19 cellular contexts compared by ENCODE assay signal in the genomic region with DNA sequence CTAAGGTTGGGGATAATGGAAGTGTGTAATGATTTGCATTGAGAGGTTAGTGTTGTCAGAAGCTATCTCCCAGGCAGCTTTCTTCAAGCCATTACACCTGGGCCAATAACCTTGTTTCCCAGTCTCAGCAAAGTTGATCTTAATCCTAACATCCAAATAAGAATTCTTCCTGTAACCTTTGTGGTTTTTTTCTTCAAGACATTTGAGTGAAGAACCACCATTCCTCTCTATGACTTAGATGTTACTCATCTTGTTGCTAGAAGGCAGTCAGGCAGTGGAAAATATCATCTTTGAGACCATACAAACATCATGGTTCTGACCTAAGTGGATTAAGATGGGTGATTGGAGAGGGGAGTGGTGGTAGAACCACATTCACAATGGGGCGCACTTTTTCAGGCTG.
A peak's percentile ranks its signal among the peaks of the same experiment; 100 is the strongest.
DNase-seq lines count a peak whose midpoint lies in the region; ATAC-seq and TF ChIP-seq lines count a peak whose summit lies in the region.
"Had no signal": no experiment of that assay in that cellular context is flagged by ENCODE, and none has a peak within 500 bp of the region (broad histone marks: within the 10 kb centered on the region; RNA-seq: fewer than 3 reads in every experiment).

No MANE protein-coding gene starts in this region.

- no peak for TF ChIP-seq CTCF in fibroblast of lung (conservative IDR thresholded peaks at IDR 0.05 in 1 of 2, IDR thresholded peaks at IDR 0.05 in 1 of 2; ENCODE audit: low read depth in 1 of 2, low read length in 2 of 2)

- H3K9me3 Mint-ChIP-seq in activated CD4-positive, alpha-beta T cell treated with anti-CD3 and anti-CD28 coated beads for 36 hours (ENCODE audit: low read depth), result peaks cover 2% of the 10 kb centered on the region
- H3K9me3 Mint-ChIP-seq in activated CD4-positive, alpha-beta T cell treated with anti-CD3 and anti-CD28 coated beads, Interleukin-2, amount 10 ng/mL, durations not matched to agents 7 days and 5 days, result no peaks in the 10 kb centered on the region
- peaks cover 7% of the 10 kb centered on the region for H3K9me3 Mint-ChIP-seq in stimulated activated naive CD8-positive, alpha-beta T cell treated with anti-CD3 and anti-CD28 coated beads, Interleukin-15, Interleukin-2, amounts not matched to agents 100 ng/mL and 50 ng/mL, for 24 hours

- no peaks in the 10 kb centered on the region for H3K79me2 ChIP-seq in fibroblast of lung (ENCODE audit: control insufficient read depth, insufficient read depth, low read length)

- H3K4me1 Mint-ChIP-seq in activated CD4-positive, alpha-beta T cell treated with anti-CD3 and anti-CD28 coated beads for 36 hours, result peaks cover 13% of the 10 kb centered on the region
- no peaks in the 10 kb centered on the region for H3K4me1 Mint-ChIP-seq in activated CD4-positive, alpha-beta T cell treated with anti-CD3 and anti-CD28 coated beads, Interleukin-2, amount 10 ng/mL, durations not matched to agents 7 days and 5 days
- peaks cover 32% of the 10 kb centered on the region for H3K4me1 Mint-ChIP-seq in stimulated activated naive CD8-positive, alpha-beta T cell treated with anti-CD3 and anti-CD28 coated beads, Interleukin-15, Interleukin-2, amounts not matched to agents 100 ng/mL and 50 ng/mL, for 24 hours (ENCODE audit: low read depth)

- H3K4me1 ChIP-seq in SJSA1 (replicated peaks) (peaks cover 45% of the 10 kb centered on the region), fibroblast of lung (ENCODE audit: control insufficient read depth, extremely low read depth, insufficient read depth, low read length) (peaks cover 6% of the 10 kb centered on the region)

- H4K20me1 ChIP-seq in fibroblast of lung (ENCODE audit: control insufficient read depth, extremely low read depth, insufficient read depth, low read length), result no peaks in the 10 kb centered on the region

- H3K27me3 ChIP-seq in SJSA1 (replicated peaks) (no peaks in the 10 kb centered on the region), fibroblast of lung (ENCODE audit: control insufficient read depth, insufficient read depth, low read length) (no peaks in the 10 kb centered on the region)
- H3K27me3 ChIP-seq: left lung, tibial nerve had no signal

- intact Hi-C loops in activated CD4-positive, alpha-beta T cell treated with anti-CD3 and anti-CD28 coated beads for 36 hours (cut with DNase I, micrococcal nuclease), result no loop called here

- H3K27ac Mint-ChIP-seq in activated CD4-positive, alpha-beta T cell treated with anti-CD3 and anti-CD28 coated beads for 36 hours, result no peak overlapping the region
- no peak overlapping the region for H3K27ac Mint-ChIP-seq in activated CD4-positive, alpha-beta T cell treated with anti-CD3 and anti-CD28 coated beads, Interleukin-2, amount 10 ng/mL, durations not matched to agents 7 days and 5 days
- peak overlapping the region; percentile 74 for H3K27ac Mint-ChIP-seq in stimulated activated naive CD8-positive, alpha-beta T cell treated with anti-CD3 and anti-CD28 coated beads, Interleukin-15, Interleukin-2, amounts not matched to agents 100 ng/mL and 50 ng/mL, for 24 hours
- H3K27ac Mint-ChIP-seq: nephron had no signal

- no peak for DNase-seq in activated CD4-positive, alpha-beta T cell treated with anti-CD3 and anti-CD28 coated beads for 36 hours
- no peak for DNase-seq in activated CD4-positive, alpha-beta T cell treated with anti-CD3 and anti-CD28 coated beads, Interleukin-2, amount 10 ng/mL, durations not matched to agents 7 days and 5 days
- DNase-seq in SJSA1 (ENCODE audit: low read depth in 1 of 2, low spot score in 2 of 2) (peak in 1 of 2 experiments; percentile 53), fibroblast of lung (ENCODE audit: low read depth in 2 of 2) (peak; percentile 54 to 96), iPS-NIHi11 (ENCODE audit: low spot score) (no peak)
- DNase-seq: activated CD4-positive, alpha-beta T cell treated with anti-CD3 and anti-CD28 coated beads, Interleukin-2, amount 50 U/mL, for 48 hours; activated gamma-delta T cell treated with Interleukin-2 at 50 U/mL for 16 hours; cortex of kidney; DMS153; head of caudate nucleus; left lung; NCI-H2029; small intestine had no signal

- H3K36me3 ChIP-seq in SJSA1 (no peaks in the 10 kb centered on the region), fibroblast of lung (ENCODE audit: control insufficient read depth, insufficient read depth, low read length) (no peaks in the 10 kb centered on the region)
- H3K36me3 ChIP-seq: left lung, tibial nerve had no signal

- CTCF ChIA-PET in activated CD4-positive, alpha-beta T cell treated with anti-CD3 and anti-CD28 coated beads for 36 hours (lab: Charles Lee), result no interaction called here
- CTCF ChIA-PET in activated CD4-positive, alpha-beta T cell treated with anti-CD3 and anti-CD28 coated beads, Interleukin-2, amount 10 ng/mL, durations not matched to agents 7 days and 5 days (lab: Charles Lee), result no interaction called here

- H3K27me3 Mint-ChIP-seq in activated CD4-positive, alpha-beta T cell treated with anti-CD3 and anti-CD28 coated beads for 36 hours, result no peaks in the 10 kb centered on the region
- no peaks in the 10 kb centered on the region for H3K27me3 Mint-ChIP-seq in activated CD4-positive, alpha-beta T cell treated with anti-CD3 and anti-CD28 coated beads, Interleukin-2, amount 10 ng/mL, durations not matched to agents 7 days and 5 days
- H3K27me3 Mint-ChIP-seq in stimulated activated naive CD8-positive, alpha-beta T cell treated with anti-CD3 and anti-CD28 coated beads, Interleukin-15, Interleukin-2, amounts not matched to agents 100 ng/mL and 50 ng/mL, for 24 hours, result no peaks in the 10 kb centered on the region

- ATAC-seq in activated CD4-positive, alpha-beta T cell treated with anti-CD3 and anti-CD28 coated beads for 36 hours, result peak; percentile 45
- ATAC-seq in GM21515 (IDR thresholded peaks at IDR 0.05; ENCODE audit: unreplicated experiment), result no peak
- no peak for ATAC-seq in HG03097 (IDR thresholded peaks at IDR 0.05; ENCODE audit: low FRiP score, unreplicated experiment)
- ATAC-seq: left lung had no signal

- H3K4me2 ChIP-seq in fibroblast of lung (ENCODE audit: extremely low read depth, insufficient read depth, low read length), result no peak overlapping the region

- peaks cover 13% of the 10 kb centered on the region for H3K36me3 Mint-ChIP-seq in activated CD4-positive, alpha-beta T cell treated with anti-CD3 and anti-CD28 coated beads for 36 hours (ENCODE audit: low read depth)
- peaks cover 3% of the 10 kb centered on the region for H3K36me3 Mint-ChIP-seq in activated CD4-positive, alpha-beta T cell treated with anti-CD3 and anti-CD28 coated beads, Interleukin-2, amount 10 ng/mL, durations not matched to agents 7 days and 5 days (ENCODE audit: low read depth)
- peaks cover 31% of the 10 kb centered on the region for H3K36me3 Mint-ChIP-seq in stimulated activated naive CD8-positive, alpha-beta T cell treated with anti-CD3 and anti-CD28 coated beads, Interleukin-15, Interleukin-2, amounts not matched to agents 100 ng/mL and 50 ng/mL, for 24 hours (ENCODE audit: low read depth)

- no peak overlapping the region for H3K4me3 Mint-ChIP-seq in activated CD4-positive, alpha-beta T cell treated with anti-CD3 and anti-CD28 coated beads for 36 hours
- H3K4me3 Mint-ChIP-seq in activated CD4-positive, alpha-beta T cell treated with anti-CD3 and anti-CD28 coated beads, Interleukin-2, amount 10 ng/mL, durations not matched to agents 7 days and 5 days, result no peak overlapping the region
- H3K4me3 Mint-ChIP-seq in stimulated activated naive CD8-positive, alpha-beta T cell treated with anti-CD3 and anti-CD28 coated beads, Interleukin-15, Interleukin-2, amounts not matched to agents 100 ng/mL and 50 ng/mL, for 24 hours, result no peak overlapping the region
- H3K4me3 Mint-ChIP-seq: nephron had no signal

- H3K9me3 ChIP-seq in SJSA1 (replicated peaks) (no peaks in the 10 kb centered on the region), fibroblast of lung (ENCODE audit: control insufficient read depth, insufficient read depth, low read depth, low read length) (no peaks in the 10 kb centered on the region)

- no peak overlapping the region for H3K4me3 ChIP-seq in SJSA1
- H3K4me3 ChIP-seq in fibroblast of lung (replicated peaks in 1 of 4; ENCODE audit: control extremely low read depth in 1 of 4, insufficient read depth in 1 of 4, low read depth in 3 of 4, low read length in 4 of 4), result no peak overlapping the region
- H3K4me3 ChIP-seq: left lung, tibial nerve had no signal

- POLR2A ChIA-PET in activated CD4-positive, alpha-beta T cell treated with anti-CD3 and anti-CD28 coated beads for 36 hours (lab: Charles Lee), result no interaction called here
- POLR2A ChIA-PET in activated CD4-positive, alpha-beta T cell treated with anti-CD3 and anti-CD28 coated beads, Interleukin-2, amount 10 ng/mL, durations not matched to agents 7 days and 5 days (lab: Charles Lee), result no interaction called here

- H3K9ac ChIP-seq in fibroblast of lung (ENCODE audit: insufficient read depth, low read length), result no peak overlapping the region

- H3K27ac ChIP-seq in SJSA1 (peak overlapping the region; percentile 16; the same call in 1 of the 2 replicates), fibroblast of lung (ENCODE audit: insufficient read depth, low read length) (no peak overlapping the region)
- H3K27ac ChIP-seq: 22Rv1, left lung, tibial nerve had no signal

- no peak overlapping the region for H2AFZ ChIP-seq in fibroblast of lung (ENCODE audit: low read length)

Comparison
In these comparisons a context has a peak if more than half of its experiments do, and no peak if none do; other contexts are left out.
1. DNase-seq: peak in fibroblast of lung (2 of 2); none in activated CD4-positive, alpha-beta T cell treated with anti-CD3 and anti-CD28 coated beads for 36 hours (single experiment), activated CD4-positive, alpha-beta T cell treated with anti-CD3 and anti-CD28 coated beads, Interleukin-2, amount 10 ng/mL, durations not matched to agents 7 days and 5 days (single experiment) and iPS-NIHi11 (single experiment).